ENCODE assay signal across 21 cellular contexts in genomic region chr6:54020311-54020710, GRCh38.
DNase-seq lines count a peak whose midpoint lies in the region; ATAC-seq and TF ChIP-seq lines count a peak whose summit lies in the region.
"Had no signal": no experiment of that assay in that cellular context is flagged by ENCODE, and none has a peak within 500 bp of the region (broad histone marks: within the 10 kb centered on the region; RNA-seq: fewer than 3 reads in every experiment).

No MANE protein-coding gene starts in this region.

- H3K27ac ChIP-seq in VCaP (peak overlapping the region; percentile 32), ovary (no peak overlapping the region)
- H3K27ac ChIP-seq: prostate gland, tibial nerve had no signal

- no peak for TF ChIP-seq EP300 in ovary (IDR thresholded peaks at IDR 0.05)

- WGBS in ovary, 3 donors, result 49 to 56% (median 54%) methylated on average over 3 of the region's 3 CpGs

- H3K27me3 ChIP-seq in ovary, result no peaks in the 10 kb centered on the region
- H3K27me3 ChIP-seq: tibial nerve had no signal

- TF ChIP-seq POLR2A in ovary (IDR thresholded peaks at IDR 0.05), result no peak

- no peak for TF ChIP-seq CTCF in HFF-Myc (IDR thresholded peaks at IDR 0.05; ENCODE audit: low read depth, low read length, missing control alignments)
- TF ChIP-seq CTCF in VCaP (conservative IDR thresholded peaks at IDR 0.05), result no peak
- TF ChIP-seq CTCF in GM20000 (IDR thresholded peaks at IDR 0.05; ENCODE audit: extremely low read depth, missing control alignments), result no peak
- no peak for TF ChIP-seq CTCF in ovary (IDR thresholded peaks at IDR 0.05)

- DNase-seq in DMS53 (lab: John Stamatoyannopoulos, UW) (peak; percentile 48), HFF-Myc (ENCODE audit: extremely low read depth, low read depth) (peak; percentile 20), left colon (no peak), GM20000 (ENCODE audit: low spot score) (no peak), ovary (no peak)
- DNase-seq in activated CD8-positive, alpha-beta memory T cell treated with anti-CD3 and anti-CD28 coated beads, Interleukin-2, amount 50 U/mL, for 4 hours, result no peak
- DNase-seq in activated CD4-positive, alpha-beta T cell treated with anti-CD3 and anti-CD28 coated beads for 48 hours, result no peak
- DNase-seq: activated CD4-positive, alpha-beta T cell treated with anti-CD3 and anti-CD28 coated beads for 4 hours; anterior cingulate cortex; foreskin melanocyte; mammary epithelial cell; NCI-H446 treated with DMSO at 0.1 percent for 48 hours; stimulated activated CD4-positive, alpha-beta T cell treated with anti-CD3 and anti-CD28 coated beads, Interleukin-15, amount 100 ng/mL, for 24 hours; stimulated activated naive CD4-positive, alpha-beta T cell had no signal

- intact Hi-C loops in left colon (cut with DNase I, micrococcal nuclease) (no loop called here), ovary (cut with DNase I) (no loop called here)

- H3K4me1 ChIP-seq in ovary (ENCODE audit: insufficient read depth), result no peaks in the 10 kb centered on the region
- H3K4me1 ChIP-seq: prostate gland, tibial nerve had no signal

- H3K9me3 ChIP-seq in ovary, result no peaks in the 10 kb centered on the region
- H3K9me3 ChIP-seq: prostate gland, tibial nerve had no signal

- peak; percentile 61 for ATAC-seq in left colon
- ATAC-seq: GM12878; K562; natural killer cell treated with Interleukin-12 subunit alpha and Interleukin-12 subunit beta and Interleukin-15 and Interleukin-18, amount 100 ng/mL, for 72 hours; SK-N-SH treated with all-trans-retinoic acid at 6 μM for 48 hours had no signal

- H3K36me3 ChIP-seq in ovary, result no peaks in the 10 kb centered on the region
- H3K36me3 ChIP-seq: prostate gland, tibial nerve had no signal

- no peak overlapping the region for H3K4me3 ChIP-seq in HFF-Myc (replicated peaks; ENCODE audit: low read depth, low read length)
- no peak overlapping the region for H3K4me3 ChIP-seq in ovary
- H3K4me3 ChIP-seq: GM12878, K562, prostate gland, tibial nerve had no signal

Comparison
In these comparisons a context has a peak if more than half of its experiments do, and no peak if none do; other contexts are left out.
1. DNase-seq: peak in DMS53 (single experiment) and HFF-Myc (single experiment); none in left colon (0 of 2), activated CD8-positive, alpha-beta memory T cell treated with anti-CD3 and anti-CD28 coated beads, Interleukin-2, amount 50 U/mL, for 4 hours (single experiment), activated CD4-positive, alpha-beta T cell treated with anti-CD3 and anti-CD28 coated beads for 48 hours (single experiment), GM20000 (single experiment) and ovary (0 of 5).